In genomic region chr5:173283318-173284288, GRCh38 we compare ENCODE assay signal across 1 cellular context.
TF ChIP-seq lines count a peak whose summit lies in the region.

No MANE protein-coding gene starts in this region.

TF ChIP-seq in GM12878, 131 proteins besides CTCF, POLR2A, EP300 and RAD21 (continued from another document):
- no peak for TF ChIP-seq PKNOX1 (IDR thresholded peaks at IDR 0.05)
- TF ChIP-seq PML (IDR thresholded peaks at IDR 0.05; ENCODE audit: low read length): no peak
- TF ChIP-seq NR2C2 (IDR thresholded peaks at IDR 0.05; ENCODE audit: borderline replicate concordance, control insufficient read depth, insufficient read length, low read depth): no peak
- no peak for TF ChIP-seq ZNF24 (IDR thresholded peaks at IDR 0.05)
- no peak for TF ChIP-seq CHD2 (IDR thresholded peaks at IDR 0.05; ENCODE audit: borderline replicate concordance, low read depth, low read length)
- TF ChIP-seq POLR2AphosphoS2 (IDR thresholded peaks at IDR 0.05; ENCODE audit: low read depth, low read length): no peak
- TF ChIP-seq IKZF2 (IDR thresholded peaks at IDR 0.05): no peak
- no peak for TF ChIP-seq PAX8 (IDR thresholded peaks at IDR 0.05)
- no peak for TF ChIP-seq RAD51 (IDR thresholded peaks at IDR 0.05)
- no peak for TF ChIP-seq YBX1 (IDR thresholded peaks at IDR 0.05)
- TF ChIP-seq SREBF1 (IDR thresholded peaks at IDR 0.05; ENCODE audit: low read length): no peak
- no peak for TF ChIP-seq SMAD5 (IDR thresholded peaks at IDR 0.05; ENCODE audit: low read depth)
- TF ChIP-seq CBX3 (IDR thresholded peaks at IDR 0.05; ENCODE audit: borderline replicate concordance, low read depth): no peak
- TF ChIP-seq RUNX3 (IDR thresholded peaks at IDR 0.05; ENCODE audit: low read length): 0 out of 2 replicates have a peak, but pooled peaks have one; percentile 14
- no peak for TF ChIP-seq SKIL (IDR thresholded peaks at IDR 0.05; ENCODE audit: low read depth, poor library complexity, severe bottlenecking)
- peak; percentile 53 for TF ChIP-seq SMC3 (IDR thresholded peaks at IDR 0.05; ENCODE audit: borderline replicate concordance, low read length)
- TF ChIP-seq ZZZ3 (IDR thresholded peaks at IDR 0.05; ENCODE audit: control insufficient read depth, insufficient read length, low read depth): no peak
- no peak for TF ChIP-seq ZBED1 (IDR thresholded peaks at IDR 0.05; ENCODE audit: borderline replicate concordance)
- TF ChIP-seq CREB1 (IDR thresholded peaks at IDR 0.05; ENCODE audit: low read depth): no peak
- no peak for TF ChIP-seq CEBPZ (IDR thresholded peaks at IDR 0.05; ENCODE audit: low read depth, low read length)
- peak; percentile 47; the same call in 1 of the 2 replicates for TF ChIP-seq YY1 (IDR thresholded peaks at IDR 0.05; ENCODE audit: low read depth, low read length)
- TF ChIP-seq LARP7 (IDR thresholded peaks at IDR 0.05): no peak
- TF ChIP-seq TARDBP (IDR thresholded peaks at IDR 0.05; ENCODE audit: borderline replicate concordance): no peak
- TF ChIP-seq E4F1 (IDR thresholded peaks at IDR 0.05; ENCODE audit: borderline replicate concordance, partially characterized antibody): no peak
- no peak for TF ChIP-seq STAT3 (IDR thresholded peaks at IDR 0.05; ENCODE audit: low read depth, low read length)
- no peak for TF ChIP-seq BRCA1 (IDR thresholded peaks at IDR 0.05; ENCODE audit: low read depth, low read length)
- TF ChIP-seq RFX5 (IDR thresholded peaks at IDR 0.05; ENCODE audit: low read depth, low read length): no peak
- TF ChIP-seq ASH2L (IDR thresholded peaks at IDR 0.05; ENCODE audit: borderline replicate concordance, low read depth): no peak
- TF ChIP-seq IRF5 (IDR thresholded peaks at IDR 0.05; ENCODE audit: borderline replicate concordance): no peak
- TF ChIP-seq SIN3A (IDR thresholded peaks at IDR 0.05; ENCODE audit: low read depth, low read length): no peak
- TF ChIP-seq RELB (IDR thresholded peaks at IDR 0.05; ENCODE audit: low read depth): no peak
- TF ChIP-seq IKZF1 (conservative IDR thresholded peaks at IDR 0.05): no peak
- TF ChIP-seq RBBP5 (conservative IDR thresholded peaks at IDR 0.05): no peak
- TF ChIP-seq EED (IDR thresholded peaks at IDR 0.05; ENCODE audit: low read depth): no peak
- TF ChIP-seq SP1 (IDR thresholded peaks at IDR 0.05; ENCODE audit: low read depth, low read length): no peak
- TF ChIP-seq USF2 (IDR thresholded peaks at IDR 0.05; ENCODE audit: borderline replicate concordance, low read depth, low read length): no peak
- TF ChIP-seq FOXK2 (IDR thresholded peaks at IDR 0.05): no peak
- no peak for TF ChIP-seq NFIC (IDR thresholded peaks at IDR 0.05; ENCODE audit: low read depth, low read length)
- 0 out of 2 replicates have a peak, but pooled peaks have one; percentile 37 for TF ChIP-seq CBX5 (IDR thresholded peaks at IDR 0.05; ENCODE audit: low read depth)
- TF ChIP-seq BCL11A (IDR thresholded peaks at IDR 0.05; ENCODE audit: low read depth, low read length): no peak
- no peak for TF ChIP-seq CHD1 (IDR thresholded peaks at IDR 0.05; ENCODE audit: low read depth, low read length)
- no peak for TF ChIP-seq NBN (IDR thresholded peaks at IDR 0.05)
- TF ChIP-seq JUND (IDR thresholded peaks at IDR 0.05; ENCODE audit: low read depth, low read length): no peak
- TF ChIP-seq USF1 (IDR thresholded peaks at IDR 0.05; ENCODE audit: borderline replicate concordance, extremely low read length, insufficient read depth, low read depth, low read length): peak; percentile 65
- TF ChIP-seq BHLHE40 (IDR thresholded peaks at IDR 0.05; ENCODE audit: borderline replicate concordance in 1 of 2, low read depth in 2 of 2, low read length in 1 of 2): peak; percentile 47 to 70; a peak in 3 of 4 replicates
- TF ChIP-seq POLR2AphosphoS5 (IDR thresholded peaks at IDR 0.05; ENCODE audit: low read length): no peak
- no peak for TF ChIP-seq SUPT20H (IDR thresholded peaks at IDR 0.05; ENCODE audit: borderline replicate concordance, control insufficient read depth, low read depth, low read length)
- TF ChIP-seq SREBF2 (IDR thresholded peaks at IDR 0.05; ENCODE audit: low read length): no peak
